8 cellular contexts compared by ENCODE assay signal in the genomic region with DNA sequence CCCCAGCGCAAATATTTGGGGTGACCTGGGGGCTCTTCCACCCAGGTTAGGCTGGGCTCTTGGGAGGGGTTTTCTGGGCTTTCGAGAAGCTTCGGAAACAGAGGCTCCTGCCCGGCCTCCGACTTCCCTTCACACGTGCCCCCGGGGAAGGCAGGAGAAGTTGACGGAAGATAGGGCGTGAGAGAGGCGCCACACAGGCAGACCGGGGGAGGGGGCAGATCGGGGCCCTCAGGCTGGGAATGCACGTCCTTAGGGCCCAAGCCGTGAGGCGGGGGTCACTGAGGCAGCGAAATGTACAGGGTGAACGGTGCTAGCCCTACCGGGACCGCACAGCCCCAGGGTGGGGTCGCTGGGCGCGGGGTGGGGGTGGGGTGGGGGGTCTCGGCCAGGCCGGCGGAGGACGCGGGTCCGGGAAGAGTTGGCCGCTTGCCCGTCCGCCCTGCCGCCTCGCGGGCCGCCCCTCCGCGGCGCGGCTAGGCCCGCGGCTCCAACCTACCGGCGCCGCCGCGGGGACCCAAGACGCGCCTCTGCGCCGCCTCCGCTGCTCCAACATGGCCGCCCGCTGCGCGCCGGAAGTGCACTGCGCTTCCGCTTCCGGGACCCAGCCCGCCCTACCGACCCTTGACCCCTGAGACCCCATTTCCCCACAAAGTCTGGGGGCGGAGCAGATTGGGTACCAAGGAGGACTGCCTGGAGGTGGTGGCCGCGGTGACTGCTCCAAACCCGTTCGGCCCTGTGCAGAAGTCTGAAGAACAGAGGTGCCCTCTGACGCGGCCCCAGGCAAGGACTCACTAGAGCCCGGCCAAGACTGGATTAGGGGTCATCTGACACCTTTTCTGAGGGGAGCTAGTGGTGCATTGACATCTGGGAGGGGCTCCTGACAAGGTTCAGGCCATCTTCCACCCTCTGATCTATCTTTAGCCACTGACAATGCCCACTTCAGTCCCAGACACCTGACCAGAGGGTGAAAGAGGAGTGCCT. TPM values are rescaled to one million over a fixed set of nuclear protein-coding genes. Genes with fewer than 3 reads are reported as not detected.
DNase-seq lines count a peak whose midpoint lies in the region; FAIRE-seq and TF ChIP-seq lines count a peak whose summit lies in the region.

A gene (minus strand): TSS at position 561 of the 981 bp plus-strand sequence. CDS start 2,123 bp downstream, outside the sequence.

- 4 to 12% methylated on average over 25 to 50 of the region's 69 CpGs for WGBS in tibial nerve, 2 donors

- H3K4me3 ChIP-seq in SU-DHL-6 (ENCODE audit: insufficient read depth, low read length, poor library complexity, severe bottlenecking), result peak within 1 kb of the TSS; percentile 99
- peak within 1 kb of the TSS; percentile 74 for H3K4me3 ChIP-seq in cardiac muscle cell
- H3K4me3 ChIP-seq in tibial nerve, result peak within 1 kb of the TSS; percentile 80 to 96 (median 92)

- peak within 1 kb of the TSS; percentile 95 for H3K9ac ChIP-seq in SU-DHL-6 (ENCODE audit: low read length)

- TF ChIP-seq CTCF in SU-DHL-6 (IDR thresholded peaks at IDR 0.05; ENCODE audit: insufficient read depth, low read length, poor library complexity, severe bottlenecking) (no peak), cardiac muscle cell (IDR thresholded peaks at IDR 0.05; ENCODE audit: low read depth, low read length) (no peak), tibial nerve (IDR thresholded peaks at IDR 0.05) (no peak)

- H2AFZ ChIP-seq in SU-DHL-6 (ENCODE audit: low read depth, low read length, severe bottlenecking), result peak within 1 kb of the TSS; percentile 93

- H3K27me3 Mint-ChIP-seq in activated naive CD8-positive, alpha-beta T cell treated with anti-CD3 and anti-CD28 coated beads for 36 hours, result no peaks in the 10 kb centered on the region

- H3K4me2 ChIP-seq in SU-DHL-6 (ENCODE audit: low read depth, low read length, poor library complexity, severe bottlenecking), result peak within 1 kb of the TSS; percentile 97

- H3K36me3 ChIP-seq in SU-DHL-6 (ENCODE audit: low read length) (no peaks in the 10 kb centered on the region), cardiac muscle cell (peaks cover 2% of the 10 kb centered on the region), tibial nerve (peaks cover 0 to 32% (median 0%) of the 10 kb centered on the region in 3 donors)

- peak; percentile 88 for FAIRE-seq in GM19239 (lab: Jason Lieb, UNC)

- H3K9me3 Mint-ChIP-seq in activated naive CD8-positive, alpha-beta T cell treated with anti-CD3 and anti-CD28 coated beads for 36 hours, result no peaks in the 10 kb centered on the region

- TF ChIP-seq EP300 in tibial nerve (IDR thresholded peaks at IDR 0.05), result peak in 1 of 2 donors; percentile 79

- peak within 1 kb of the TSS; percentile 95 for H3K4me3 Mint-ChIP-seq in activated naive CD8-positive, alpha-beta T cell treated with anti-CD3 and anti-CD28 coated beads for 36 hours

- H3K9me3 ChIP-seq in SU-DHL-6 (ENCODE audit: insufficient read depth, low read length) (no peaks in the 10 kb centered on the region), cardiac muscle cell (ENCODE audit: low read depth) (no peaks in the 10 kb centered on the region), tibial nerve (no peaks in the 10 kb centered on the region)

- H3K79me2 ChIP-seq in SU-DHL-6 (ENCODE audit: insufficient read depth, low read length), result peaks cover 16% of the 10 kb centered on the region

- peak within 1 kb of the TSS; percentile 41; the same call in 1 of the 2 replicates for H3K27ac ChIP-seq in SU-DHL-6 (ENCODE audit: low read depth, low read length)
- peak within 1 kb of the TSS; percentile 85 for H3K27ac ChIP-seq in cardiac muscle cell
- H3K27ac ChIP-seq in tibial nerve, result peak within 1 kb of the TSS; percentile 86 to 95 (median 92)

- DNase-seq in Ammon's horn (ENCODE audit: low spot score), result peak; percentile 61
- DNase-seq in GM19239 (ENCODE audit: insufficient read length, low spot score), result peak; percentile 90
- DNase-seq in KG1 (lab: John Stamatoyannopoulos, UW), result peak; percentile 48
- DNase-seq in activated naive CD8-positive, alpha-beta T cell treated with anti-CD3 and anti-CD28 coated beads for 36 hours, result peak; percentile 85
- peak; percentile 79 to 81 for DNase-seq in cardiac muscle cell (ENCODE audit: low read depth in 1 of 2, low spot score in 1 of 2)
- peak; percentile 28 for DNase-seq in pons (ENCODE audit: low spot score)
- DNase-seq in tibial nerve (ENCODE audit: low spot score in 2 of 2), result peak; percentile 33 to 39

- peaks cover 27% of the 10 kb centered on the region for H3K36me3 Mint-ChIP-seq in activated naive CD8-positive, alpha-beta T cell treated with anti-CD3 and anti-CD28 coated beads for 36 hours

- no peaks in the 10 kb centered on the region for H4K20me1 ChIP-seq in SU-DHL-6 (ENCODE audit: low read depth, low read length)

- H3F3A ChIP-seq in SU-DHL-6 (ENCODE audit: insufficient read depth), result no peaks in the 10 kb centered on the region

- H3K4me1 ChIP-seq in cardiac muscle cell (ENCODE audit: low read depth) (peaks cover 12% of the 10 kb centered on the region), tibial nerve (peaks cover 0 to 50% (median 12%) of the 10 kb centered on the region in 4 donors)

- peaks cover 39% of the 10 kb centered on the region for H3K4me1 Mint-ChIP-seq in activated naive CD8-positive, alpha-beta T cell treated with anti-CD3 and anti-CD28 coated beads for 36 hours

- H3K27ac Mint-ChIP-seq in activated naive CD8-positive, alpha-beta T cell treated with anti-CD3 and anti-CD28 coated beads for 36 hours, result peak within 1 kb of the TSS; percentile 92

- peak; percentile 19 to 57 for TF ChIP-seq POLR2A in tibial nerve (IDR thresholded peaks at IDR 0.05)

- H3K9me2 ChIP-seq in SU-DHL-6 (replicated peaks; ENCODE audit: insufficient read depth, low read length), result no peaks in the 10 kb centered on the region

- H3K27me3 ChIP-seq in SU-DHL-6 (ENCODE audit: low read length) (no peaks in the 10 kb centered on the region), cardiac muscle cell (no peaks in the 10 kb centered on the region), tibial nerve (no peaks in the 10 kb centered on the region)

RNA-seq across cellular contexts. Expression of the gene that starts here (rescaled TPM):
- total RNA-seq in activated naive CD8-positive, alpha-beta T cell treated with anti-CD3 and anti-CD28 coated beads for 36 hours, result 10 to 100 TPM; 30.0 to 30.9 TPM
- total RNA-seq in cardiac muscle cell (44.4 and 59.2 TPM in 2 replicates), tibial nerve (10 to 100 TPM; 30.4 to 38.3 (median 36.3) TPM)
- polyA plus RNA-seq in cardiac muscle cell, result 0.39 and 0.56 TPM in 2 replicates

Comparison
In these comparisons a context has a peak if more than half of its experiments do, and no peak if none do; other contexts are left out.
1. Peak in every context shown above with its lines: DNase-seq, H3K4me3 ChIP-seq and H3K27ac ChIP-seq.
2. DNase-seq: peak in every context shown above with its lines; median percentile 90 in GM19239; 85 in activated naive CD8-positive, alpha-beta T cell treated with anti-CD3 and anti-CD28 coated beads for 36 hours; 80 in cardiac muscle cell; 61 in Ammon's horn; 48 in KG1; 36 in tibial nerve; 28 in pons.
3. H3K27ac ChIP-seq: peak in every context shown above with its lines; median percentile 92 in tibial nerve; 85 in cardiac muscle cell; 41 in SU-DHL-6.